ENCODE assay signal across 11 cellular contexts in the genomic region with DNA sequence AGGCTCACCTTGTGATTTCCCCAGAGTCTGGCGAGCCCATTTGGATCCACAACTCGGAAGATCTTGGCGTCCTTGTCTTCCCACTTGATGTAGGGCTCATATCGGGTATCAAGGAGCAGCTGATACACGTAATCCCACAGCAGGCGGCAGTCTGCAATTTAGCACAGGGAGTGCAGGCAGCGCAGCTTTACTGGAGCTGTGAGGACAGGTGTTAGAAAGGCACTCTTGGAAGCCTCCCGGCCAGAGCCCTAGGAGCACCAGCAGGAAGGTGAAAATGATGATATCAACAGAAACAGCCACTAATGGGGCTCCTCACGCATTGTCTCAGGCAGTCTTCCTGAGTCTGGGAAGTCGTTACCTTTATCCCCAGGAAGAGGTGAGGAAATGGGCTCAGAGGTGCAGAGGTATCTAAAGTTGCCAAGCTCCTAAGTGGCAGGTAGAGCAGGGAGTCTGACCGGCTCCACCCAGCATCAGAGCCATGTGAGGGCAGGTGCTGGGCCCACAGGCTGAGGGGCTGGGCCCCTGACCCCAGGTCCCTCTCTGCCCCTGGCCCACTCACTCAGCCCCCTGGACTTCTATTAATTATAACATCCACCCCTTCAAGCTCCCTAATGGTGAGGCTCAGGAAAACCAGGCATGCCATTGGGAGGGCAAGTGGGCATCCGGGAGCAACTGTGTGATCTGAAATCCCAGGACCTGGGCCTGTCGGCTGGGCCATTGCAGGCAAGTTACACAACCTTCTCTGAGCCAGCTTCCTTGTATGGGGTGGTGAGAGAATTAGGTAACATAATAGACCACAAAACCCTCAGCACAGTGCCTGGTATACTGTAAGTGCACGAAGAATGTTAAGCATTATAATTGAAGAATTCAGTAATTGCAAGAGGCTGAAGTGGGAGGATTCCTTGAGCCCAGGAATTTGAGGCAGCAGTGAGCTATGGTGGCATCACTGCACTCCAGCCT. TPM values are rescaled to one million over a fixed set of nuclear protein-coding genes. Genes with fewer than 3 reads are reported as not detected.
DNase-seq lines count a peak whose midpoint lies in the region; ATAC-seq and TF ChIP-seq lines count a peak whose summit lies in the region.
"Had no signal": no experiment of that assay in that cellular context is flagged by ENCODE, and none has a peak within 500 bp of the region (broad histone marks: within the 10 kb centered on the region; RNA-seq: fewer than 3 reads in every experiment).

No MANE protein-coding gene starts in this region.

- CTCF ChIA-PET in MCF 10A (lab: Yijun Ruan, JAX): interaction anchor here (0.7 to 1.2 kb wide), 6 partner anchors 8 to 141 kb away, joined by 3 read pairs; no protein-coding TSS in a partner anchor

- no peaks in the 10 kb centered on the region for H3K9me3 Mint-ChIP-seq in MCF 10A (ENCODE audit: unreplicated experiment)
- H3K9me3 Mint-ChIP-seq: CD4-positive, CD25-positive, alpha-beta regulatory T cell; IgD-negative memory B cell had no signal

- intact Hi-C loops in MCF 10A (cut with micrococcal nuclease) (no loop called here), breast epithelium (cut with DNase I; ENCODE audit: low total_unique reads) (no loop called here), upper lobe of right lung (cut with DNase I) (no loop called here), sigmoid colon (cut with DNase I) (no loop called here)

- no TSS peak for BruUV-seq in MCF 10A (replicated peaks; lab: Mats Ljungman, UMichigan)

- H3K27me3 ChIP-seq in breast epithelium (no peaks in the 10 kb centered on the region), upper lobe of right lung (no peaks in the 10 kb centered on the region), sigmoid colon (no peaks in the 10 kb centered on the region)
- H3K27me3 ChIP-seq in effector memory CD4-positive, alpha-beta T cell (replicated peaks; ENCODE audit: control insufficient read depth, insufficient read depth, low read length, poor library complexity, severe bottlenecking): no peaks in the 10 kb centered on the region

- no peak for TF ChIP-seq CTCF in MCF 10A (IDR thresholded peaks at IDR 0.05; ENCODE audit: unreplicated experiment)
- TF ChIP-seq CTCF in breast epithelium (IDR thresholded peaks at IDR 0.05): no peak
- no peak for TF ChIP-seq CTCF in upper lobe of right lung (IDR thresholded peaks at IDR 0.05)
- TF ChIP-seq CTCF in sigmoid colon (IDR thresholded peaks at IDR 0.05): no peak

- no peak overlapping the region for H3K4me3 ChIP-seq in breast epithelium
- H3K4me3 ChIP-seq in upper lobe of right lung: no peak overlapping the region
- H3K4me3 ChIP-seq in sigmoid colon: no peak overlapping the region
- no peak overlapping the region for H3K4me3 ChIP-seq in effector memory CD4-positive, alpha-beta T cell (ENCODE audit: insufficient read depth, low read depth, low read length, poor library complexity, severe bottlenecking)

- TF ChIP-seq EP300 in sigmoid colon (IDR thresholded peaks at IDR 0.05): no peak

- H3K4me3 Mint-ChIP-seq in MCF 10A (ENCODE audit: unreplicated experiment): no peak overlapping the region
- H3K4me3 Mint-ChIP-seq: CD4-positive, CD25-positive, alpha-beta regulatory T cell had no signal

- H3K4me1 ChIP-seq in breast epithelium (no peaks in the 10 kb centered on the region), upper lobe of right lung (peaks cover 3% of the 10 kb centered on the region), sigmoid colon (no peaks in the 10 kb centered on the region)
- H3K4me1 ChIP-seq in effector memory CD4-positive, alpha-beta T cell (ENCODE audit: control insufficient read depth, insufficient read depth, low read length, poor library complexity, severe bottlenecking): no peaks in the 10 kb centered on the region

- no peaks in the 10 kb centered on the region for H3K36me3 ChIP-seq in breast epithelium
- no peaks in the 10 kb centered on the region for H3K36me3 ChIP-seq in upper lobe of right lung
- H3K36me3 ChIP-seq in sigmoid colon: no peaks in the 10 kb centered on the region
- H3K36me3 ChIP-seq in effector memory CD4-positive, alpha-beta T cell (ENCODE audit: control insufficient read depth, insufficient read depth, low read length): no peaks in the 10 kb centered on the region

- no peak overlapping the region for H3K27ac ChIP-seq in breast epithelium
- peak overlapping the region; percentile 66 for H3K27ac ChIP-seq in upper lobe of right lung
- H3K27ac ChIP-seq in sigmoid colon: no peak overlapping the region
- no peak overlapping the region for H3K27ac ChIP-seq in effector memory CD4-positive, alpha-beta T cell (ENCODE audit: insufficient read depth, low read length, poor library complexity, severe bottlenecking)

- no peak overlapping the region for H3K27ac Mint-ChIP-seq in MCF 10A (ENCODE audit: low read depth, unreplicated experiment)
- H3K27ac Mint-ChIP-seq: IgD-negative memory B cell had no signal

- H3K4me1 Mint-ChIP-seq in MCF 10A (ENCODE audit: insufficient read depth, unreplicated experiment): peaks cover 21% of the 10 kb centered on the region
- H3K4me1 Mint-ChIP-seq: CD4-positive, CD25-positive, alpha-beta regulatory T cell had no signal

- no peaks in the 10 kb centered on the region for H3K36me3 Mint-ChIP-seq in MCF 10A (ENCODE audit: insufficient read depth, unreplicated experiment)
- H3K36me3 Mint-ChIP-seq: IgD-negative memory B cell had no signal

- peaks cover 13% of the 10 kb centered on the region for H3K27me3 Mint-ChIP-seq in MCF 10A (ENCODE audit: insufficient read depth, unreplicated experiment)
- H3K27me3 Mint-ChIP-seq: CD4-positive, CD25-positive, alpha-beta regulatory T cell; IgD-negative memory B cell had no signal

- DNase-seq in MCF 10A (ENCODE audit: unreplicated experiment) (peak; percentile 61), breast epithelium (ENCODE audit: low spot score in 2 of 2) (no peak), NOMO-1 (lab: John Stamatoyannopoulos, UW; ENCODE audit: unreplicated experiment in 2 of 2) (peak; percentile 95 to 96), fibroblast of gingiva (ENCODE audit: low read depth) (peak; percentile 88), upper lobe of right lung (no peak), sigmoid colon (no peak)
- DNase-seq in effector memory CD4-positive, alpha-beta T cell: no peak
- DNase-seq: CD4-positive, CD25-positive, alpha-beta regulatory T cell had no signal

- ATAC-seq in upper lobe of right lung (peak; percentile 91), GM21529 (IDR thresholded peaks at IDR 0.05; ENCODE audit: unreplicated experiment) (no peak)

- TF ChIP-seq POLR2A in breast epithelium (IDR thresholded peaks at IDR 0.05) (no peak), sigmoid colon (IDR thresholded peaks at IDR 0.05) (no peak)

- WGBS in sigmoid colon, 2 donors: 88 to 93% methylated on average over 14 of the region's 14 CpGs

- POLR2A ChIA-PET in MCF 10A (lab: Yijun Ruan, JAX): interaction anchor here (0.7 to 1.5 kb wide), 2 partner anchors 34 to 50 kb away, joined by 3 to 6 read pairs; no protein-coding TSS in a partner anchor

- H3K9me3 ChIP-seq in breast epithelium: no peaks in the 10 kb centered on the region
- no peaks in the 10 kb centered on the region for H3K9me3 ChIP-seq in upper lobe of right lung
- no peaks in the 10 kb centered on the region for H3K9me3 ChIP-seq in sigmoid colon
- H3K9me3 ChIP-seq in effector memory CD4-positive, alpha-beta T cell (ENCODE audit: control insufficient read depth, low read length): no peaks in the 10 kb centered on the region

RNA-seq across cellular contexts. Expression of a gene that starts 18.3 kb away (rescaled TPM):
- total RNA-seq in MCF 10A (2022) (0.20 and 0.47 TPM in 2 replicates), breast epithelium (under 1 TPM; 0.44 to 0.98 (median 0.80) TPM), upper lobe of right lung (6.3 TPM), sigmoid colon (1 to 10 TPM in 1 of 4 donors, under 1 TPM in 2, not detected in 1; 0.36 to 2.2 (median 0.55) TPM)
- polyA plus RNA-seq in sigmoid colon: 10 to 100 TPM in 1 of 3 donors, 1 to 10 TPM in 2; 3.6 to 11.6 (median 6.5) TPM

RNA-seq across cellular contexts. Expression of a gene that starts 32.5 kb away (rescaled TPM):
- total RNA-seq in MCF 10A (2022) (not detected in 2 replicates), breast epithelium (under 1 TPM in 1 of 3 donors, not detected in 2; under 0.01 TPM), upper lobe of right lung (not detected), sigmoid colon (not detected)
- 1 to 10 TPM; 5.5 to 9.0 (median 8.6) TPM for polyA plus RNA-seq in sigmoid colon
- total RNA-seq: cardiac septum; CD4-positive, CD25-positive, alpha-beta regulatory T cell had no signal
- polyA plus RNA-seq: CD4-positive, CD25-positive, alpha-beta regulatory T cell; IgD-negative memory B cell had no signal

Comparison
In these comparisons a context has a peak if more than half of its experiments do, and no peak if none do; other contexts are left out.
1. DNase-seq: peak in MCF 10A (single experiment), NOMO-1 (2 of 2) and fibroblast of gingiva (single experiment); none in breast epithelium (0 of 2), upper lobe of right lung (single experiment), sigmoid colon (single experiment) and effector memory CD4-positive, alpha-beta T cell (0 of 3).